13 cellular contexts compared by ENCODE assay signal in genomic region chr17:27553019-27553511, GRCh38.
DNase-seq lines count a peak whose midpoint lies in the region; ATAC-seq and TF ChIP-seq lines count a peak whose summit lies in the region.
"Had no signal": no experiment of that assay in that cellular context is flagged by ENCODE, and none has a peak within 500 bp of the region (broad histone marks: within the 10 kb centered on the region; RNA-seq: fewer than 3 reads in every experiment).

No MANE protein-coding gene starts in this region.

- H2BK12ac ChIP-seq in mesenchymal stem cell (ENCODE audit: low read length in 2 of 2): peak overlapping the region in 1 of 2 experiments; percentile 37
- no peak overlapping the region for H2BK12ac ChIP-seq in neuronal stem cell (ENCODE audit: low read length)

- POLR2A ChIA-PET in OCI-LY7 (lab: Charles Lee): interaction anchor here (1.1 kb wide), 1 partner anchor 8 kb away, joined by 3 read pairs; no protein-coding TSS in a partner anchor

- H2BK120ac ChIP-seq in mesenchymal stem cell (ENCODE audit: low read depth, low read length) (no peak overlapping the region), neuronal stem cell (ENCODE audit: low read depth, low read length) (no peak overlapping the region)

- no peak for TF ChIP-seq POLR2A in breast epithelium (IDR thresholded peaks at IDR 0.05)

- H3K36me3 Mint-ChIP-seq in natural killer cell treated with Interleukin-12 subunit alpha and Interleukin-12 subunit beta and Interleukin-15 and Interleukin-18, amount 100 ng/mL, for 72 hours: peaks cover 8% of the 10 kb centered on the region
- H3K36me3 Mint-ChIP-seq in natural killer cell: peaks cover under 1% of the 10 kb centered on the region

- 96% methylated on average over 7 of the region's 7 CpGs for WGBS in mesenchymal stem cell
- no CpG with 5 or more reads among the region's 7 CpGs for WGBS in neuronal stem cell (ENCODE audit: extremely low coverage in 2 of 2, insufficient read length in 2 of 2, insufficient replicate concordance in 1 of 2), 2 donors

- H3K27me3 ChIP-seq in breast epithelium: no peaks in the 10 kb centered on the region
- H3K27me3 ChIP-seq in mesenchymal stem cell (ENCODE audit: control insufficient read depth in 1 of 2, insufficient read depth in 1 of 2, low read length in 2 of 2): no peaks in the 10 kb centered on the region
- no peaks in the 10 kb centered on the region for H3K27me3 ChIP-seq in neuronal stem cell (ENCODE audit: control insufficient read depth in 3 of 3, insufficient read depth in 3 of 3, low read depth in 1 of 3, low read length in 3 of 3)
- H3K27me3 ChIP-seq: gastrocnemius medialis had no signal

- H2BK5ac ChIP-seq in mesenchymal stem cell (ENCODE audit: low read depth, low read length, poor library complexity, severe bottlenecking) (no peak overlapping the region), neuronal stem cell (ENCODE audit: low read length) (no peak overlapping the region)

- TF ChIP-seq CTCF in natural killer cell (IDR thresholded peaks at IDR 0.05) (no peak), breast epithelium (IDR thresholded peaks at IDR 0.05) (no peak), OCI-LY7 (conservative IDR thresholded peaks at IDR 0.05; ENCODE audit: low read length) (no peak)

- H3K9me3 Mint-ChIP-seq in natural killer cell treated with Interleukin-12 subunit alpha and Interleukin-12 subunit beta and Interleukin-15 and Interleukin-18, amount 100 ng/mL, for 72 hours: no peaks in the 10 kb centered on the region
- H3K9me3 Mint-ChIP-seq in natural killer cell: no peaks in the 10 kb centered on the region
- H3K9me3 Mint-ChIP-seq: activated CD4-positive, alpha-beta memory T cell treated with anti-CD3 and anti-CD28 coated beads for 36 hours; activated naive CD4-positive, alpha-beta T cell treated with anti-CD3 and anti-CD28 coated beads, Interleukin-2, amount 50 U/mL, for 24 hours had no signal

- peak overlapping the region; percentile 32 to 81 for H3K27ac Mint-ChIP-seq in natural killer cell treated with Interleukin-12 subunit alpha and Interleukin-12 subunit beta and Interleukin-15 and Interleukin-18, amount 100 ng/mL, for 72 hours
- H3K27ac Mint-ChIP-seq in natural killer cell: peak overlapping the region in 1 of 2 donors; percentile 22
- H3K27ac Mint-ChIP-seq: activated CD4-positive, alpha-beta memory T cell treated with anti-CD3 and anti-CD28 coated beads for 36 hours; activated naive CD4-positive, alpha-beta T cell treated with anti-CD3 and anti-CD28 coated beads, Interleukin-2, amount 50 U/mL, for 24 hours; B cell had no signal

- H3K4me2 ChIP-seq in mesenchymal stem cell (ENCODE audit: low read length, poor library complexity, severe bottlenecking) (no peak overlapping the region), OCI-LY7 (ENCODE audit: low read length) (no peak overlapping the region), neuronal stem cell (ENCODE audit: insufficient read depth, low read length, poor library complexity, severe bottlenecking) (no peak overlapping the region)

- H3K4me3 Mint-ChIP-seq in natural killer cell treated with Interleukin-12 subunit alpha and Interleukin-12 subunit beta and Interleukin-15 and Interleukin-18, amount 100 ng/mL, for 72 hours: no peak overlapping the region
- no peak overlapping the region for H3K4me3 Mint-ChIP-seq in natural killer cell
- H3K4me3 Mint-ChIP-seq: activated CD4-positive, alpha-beta memory T cell treated with anti-CD3 and anti-CD28 coated beads for 36 hours; activated naive CD4-positive, alpha-beta T cell treated with anti-CD3 and anti-CD28 coated beads, Interleukin-2, amount 50 U/mL, for 24 hours; B cell had no signal

- H3K4me1 Mint-ChIP-seq in natural killer cell treated with Interleukin-12 subunit alpha and Interleukin-12 subunit beta and Interleukin-15 and Interleukin-18, amount 100 ng/mL, for 72 hours (ENCODE audit: low read depth in 2 of 2): peaks cover 28% of the 10 kb centered on the region in 2 donors
- peaks cover 7 to 8% of the 10 kb centered on the region in 2 donors for H3K4me1 Mint-ChIP-seq in natural killer cell

- H3K36me3 ChIP-seq in breast epithelium (no peaks in the 10 kb centered on the region), mesenchymal stem cell (ENCODE audit: control insufficient read depth in 1 of 2, insufficient read depth in 2 of 2, low read depth in 1 of 2, low read length in 2 of 2) (peaks cover 0 to 18% of the 10 kb centered on the region in 2 experiments), OCI-LY7 (ENCODE audit: insufficient read depth, low read length) (no peaks in the 10 kb centered on the region), neuronal stem cell (replicated peaks in 1 of 2; ENCODE audit: control insufficient read depth in 2 of 2, insufficient read depth in 2 of 2, low read length in 2 of 2) (peaks cover 0 to 2% of the 10 kb centered on the region in 2 donors)
- H3K36me3 ChIP-seq: gastrocnemius medialis had no signal

- intact Hi-C loops in natural killer cell (cut with micrococcal nuclease) (no loop called here), breast epithelium (cut with DNase I; ENCODE audit: low total_unique reads) (no loop called here), OCI-LY7 (cut with micrococcal nuclease; ENCODE audit: unreplicated experiment) (no loop called here)

- no peaks in the 10 kb centered on the region for H4K20me1 ChIP-seq in OCI-LY7 (ENCODE audit: insufficient read depth, low read length)

- no peaks in the 10 kb centered on the region for H3K79me2 ChIP-seq in OCI-LY7 (ENCODE audit: insufficient read depth, low read depth, low read length)

- no TSS peak for BruUV-seq in OCI-LY7 (replicated peaks; lab: Mats Ljungman, UMichigan)

- H4K8ac ChIP-seq in mesenchymal stem cell (ENCODE audit: low read length) (no peak overlapping the region), neuronal stem cell (ENCODE audit: low read depth, low read length) (no peak overlapping the region)

- no peaks in the 10 kb centered on the region for H3K9me2 ChIP-seq in OCI-LY7 (ENCODE audit: insufficient read depth, low read length)

- H3K14ac ChIP-seq in mesenchymal stem cell (ENCODE audit: low read length in 2 of 2) (no peak overlapping the region), neuronal stem cell (ENCODE audit: low read length) (no peak overlapping the region)

- no peak overlapping the region for H3K4me3 ChIP-seq in breast epithelium
- no peak overlapping the region for H3K4me3 ChIP-seq in mesenchymal stem cell (ENCODE audit: insufficient read depth in 1 of 2, low read depth in 1 of 2, low read length in 2 of 2)
- H3K4me3 ChIP-seq in OCI-LY7 (ENCODE audit: low read depth, low read length, poor library complexity, severe bottlenecking): no peak overlapping the region
- no peak overlapping the region for H3K4me3 ChIP-seq in neuronal stem cell (ENCODE audit: low read length in 2 of 2)
- H3K4me3 ChIP-seq: gastrocnemius medialis had no signal

- no peak overlapping the region for H3K9ac ChIP-seq in mesenchymal stem cell (ENCODE audit: low read length)
- no peak overlapping the region for H3K9ac ChIP-seq in neuronal stem cell (ENCODE audit: low read depth, low read length, poor library complexity)

- H2AK5ac ChIP-seq in mesenchymal stem cell (ENCODE audit: low read length, severe bottlenecking) (peak overlapping the region; percentile 86), neuronal stem cell (ENCODE audit: low read depth, low read length) (no peak overlapping the region)

- no peak overlapping the region for H2BK15ac ChIP-seq in mesenchymal stem cell (ENCODE audit: low read depth, poor library complexity, severe bottlenecking)
- H2BK15ac ChIP-seq in neuronal stem cell (ENCODE audit: low read length): no peak overlapping the region

- no peak overlapping the region for H2AFZ ChIP-seq in mesenchymal stem cell (ENCODE audit: low read depth, low read length)
- no peak overlapping the region for H2AFZ ChIP-seq in OCI-LY7 (ENCODE audit: low read length)
- H2AFZ ChIP-seq in neuronal stem cell (ENCODE audit: low read length): no peak overlapping the region

- peaks cover 6 to 7% of the 10 kb centered on the region in 2 donors for H3K4me1 ChIP-seq in breast epithelium
- peaks cover 34% of the 10 kb centered on the region for H3K4me1 ChIP-seq in mesenchymal stem cell (ENCODE audit: control insufficient read depth, insufficient read depth, low read depth, low read length)
- no peaks in the 10 kb centered on the region for H3K4me1 ChIP-seq in OCI-LY7 (ENCODE audit: insufficient read depth, low read length, poor library complexity, severe bottlenecking)
- H3K4me1 ChIP-seq in neuronal stem cell (ENCODE audit: control insufficient read depth in 2 of 2, insufficient read depth in 1 of 2, low read depth in 1 of 2, low read length in 2 of 2): peaks cover 3% of the 10 kb centered on the region in 2 donors

- H3K9me3 ChIP-seq in breast epithelium (no peaks in the 10 kb centered on the region), mesenchymal stem cell (ENCODE audit: control insufficient read depth, low read length) (no peaks in the 10 kb centered on the region), OCI-LY7 (ENCODE audit: low read length) (no peaks in the 10 kb centered on the region), neuronal stem cell (replicated peaks in 1 of 2; ENCODE audit: control insufficient read depth in 2 of 2, insufficient read depth in 1 of 2, low read depth in 1 of 2, low read length in 2 of 2) (no peaks in the 10 kb centered on the region)
- H3K9me3 ChIP-seq: gastrocnemius medialis had no signal

- CTCF ChIA-PET in OCI-LY7 (lab: Charles Lee; ENCODE audit: unreplicated experiment): no interaction called here

- peaks cover 32% of the 10 kb centered on the region for H3K79me1 ChIP-seq in mesenchymal stem cell (replicated peaks; ENCODE audit: low read length, poor library complexity, severe bottlenecking)
- no peaks in the 10 kb centered on the region for H3K79me1 ChIP-seq in neuronal stem cell (ENCODE audit: low read depth, low read length)

- no peak overlapping the region for H4K91ac ChIP-seq in mesenchymal stem cell (ENCODE audit: low read length)
- no peak overlapping the region for H4K91ac ChIP-seq in neuronal stem cell (ENCODE audit: low read depth, low read length, poor library complexity)

- no peak for DNase-seq in natural killer cell treated with Interleukin-12 subunit alpha and Interleukin-12 subunit beta and Interleukin-15 and Interleukin-18, amount 100 ng/mL, for 72 hours (ENCODE audit: low spot score)
- DNase-seq in natural killer cell (no peak), breast epithelium (ENCODE audit: low spot score in 2 of 2) (no peak), mesenchymal stem cell (no peak), OCI-LY7 (ENCODE audit: low spot score) (no peak), NCI-H2227 treated with DMSO at 0.1 percent for 48 hours (lab: John Stamatoyannopoulos, UW) (no peak), neuronal stem cell (ENCODE audit: low spot score) (no peak)
- DNase-seq: gastrocnemius medialis, NCI-H146 had no signal

- H3K27ac ChIP-seq in breast epithelium (peak overlapping the region; percentile 10 to 46), mesenchymal stem cell (ENCODE audit: low read length, poor library complexity, severe bottlenecking) (no peak overlapping the region), OCI-LY7 (ENCODE audit: low read depth, low read length, poor library complexity, severe bottlenecking) (no peak overlapping the region), neuronal stem cell (replicated peaks; ENCODE audit: low read length) (no peak overlapping the region)
- H3K27ac ChIP-seq: gastrocnemius medialis had no signal

- no peak overlapping the region for H3K4ac ChIP-seq in mesenchymal stem cell (ENCODE audit: low read depth in 1 of 2, low read length in 2 of 2)
- H3K4ac ChIP-seq in neuronal stem cell (ENCODE audit: low read length): no peak overlapping the region

- H3K23ac ChIP-seq in mesenchymal stem cell (ENCODE audit: low read length in 2 of 2) (no peak overlapping the region), neuronal stem cell (ENCODE audit: low read depth, low read length, poor library complexity) (no peak overlapping the region)

- H3K18ac ChIP-seq in mesenchymal stem cell (ENCODE audit: low read depth in 1 of 2, low read length in 2 of 2): peak overlapping the region; percentile 29 to 38
- H3K18ac ChIP-seq in neuronal stem cell (ENCODE audit: low read length): no peak overlapping the region

- H3K27me3 Mint-ChIP-seq in natural killer cell treated with Interleukin-12 subunit alpha and Interleukin-12 subunit beta and Interleukin-15 and Interleukin-18, amount 100 ng/mL, for 72 hours: no peaks in the 10 kb centered on the region
- H3K27me3 Mint-ChIP-seq in natural killer cell (ENCODE audit: low read depth in 2 of 2): no peaks in the 10 kb centered on the region
- H3K27me3 Mint-ChIP-seq: activated CD4-positive, alpha-beta memory T cell treated with anti-CD3 and anti-CD28 coated beads for 36 hours; activated naive CD4-positive, alpha-beta T cell treated with anti-CD3 and anti-CD28 coated beads, Interleukin-2, amount 50 U/mL, for 24 hours; B cell had no signal

- ATAC-seq in natural killer cell treated with Interleukin-12 subunit alpha and Interleukin-12 subunit beta and Interleukin-15 and Interleukin-18, amount 100 ng/mL, for 72 hours: no peak
- ATAC-seq in natural killer cell: no peak
- no peak for ATAC-seq in GM21717 (IDR thresholded peaks at IDR 0.05; ENCODE audit: unreplicated experiment)
- ATAC-seq: gastrocnemius medialis had no signal

Comparison
In these comparisons a context has a peak if more than half of its experiments do, and no peak if none do; other contexts are left out.
1. H3K27ac ChIP-seq: peak in breast epithelium (2 of 2); none in mesenchymal stem cell (single experiment), OCI-LY7 (single experiment) and neuronal stem cell (single experiment).